ENCODE assay signal across 8 cellular contexts in the genomic region with DNA sequence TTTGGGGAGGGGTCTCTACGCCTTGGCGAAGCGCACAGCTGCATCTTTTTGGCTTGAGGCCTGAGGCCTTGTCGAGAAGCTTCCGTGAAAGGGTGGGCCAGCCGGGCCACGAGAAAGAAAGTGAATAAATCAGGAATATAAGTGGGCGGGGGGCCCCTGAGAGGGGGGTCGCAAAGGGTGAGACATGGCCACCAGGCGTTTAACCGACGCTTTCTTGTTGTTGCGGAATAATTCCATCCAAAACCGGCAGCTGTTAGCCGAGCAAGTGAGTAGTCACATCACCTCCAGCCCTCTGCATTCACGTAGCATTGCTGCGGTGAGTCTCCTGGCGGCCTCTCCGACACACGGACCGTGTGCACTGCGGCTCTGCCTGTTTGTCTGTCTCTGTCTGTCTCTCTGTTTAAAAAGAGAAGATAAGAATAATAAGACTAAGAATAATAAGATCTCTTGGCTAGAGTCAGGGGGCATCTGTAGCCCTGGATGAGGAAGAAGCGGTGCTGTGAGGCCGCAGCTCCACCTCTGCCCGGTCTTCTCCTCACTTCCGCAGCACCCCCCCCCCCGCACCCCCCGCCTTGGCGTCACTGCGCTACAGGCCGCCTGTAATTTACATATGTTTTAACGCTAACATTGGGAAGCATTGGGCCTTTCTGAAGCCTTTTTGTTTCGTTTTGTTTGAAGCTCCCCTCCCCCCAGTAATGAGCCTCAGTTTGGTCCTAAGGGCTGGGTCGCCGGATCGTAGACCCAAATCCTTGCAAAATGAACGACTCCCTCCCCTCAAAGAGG. TPM values are rescaled to one million over a fixed set of nuclear protein-coding genes. Genes with fewer than 3 reads are reported as not detected.
DNase-seq lines count a peak whose midpoint lies in the region; ATAC-seq, FAIRE-seq and TF ChIP-seq lines count a peak whose summit lies in the region.

No MANE protein-coding gene starts in this region.

- H2AFZ ChIP-seq in H1 (ENCODE audit: low read length), result no peak overlapping the region

- H2BK12ac ChIP-seq in H1 (ENCODE audit: low read depth, low read length), result peak overlapping the region; percentile 77; the same call in 1 of the 2 replicates

- H3K4me3 ChIP-seq in H1 (ENCODE audit: extremely low read depth in 1 of 4, insufficient read depth in 2 of 4, low read depth in 3 of 4, low read length in 4 of 4), result peak overlapping the region; percentile 63 to 90 (median 82)
- H3K4me3 ChIP-seq in lung, result peak overlapping the region; percentile 98

- H3K9ac ChIP-seq in H1 (replicated peaks in 1 of 4; ENCODE audit: extremely low read depth in 1 of 4, low read depth in 3 of 4, low read length in 3 of 4), result peak overlapping the region; percentile 39 to 78 (median 67)

- H3K18ac ChIP-seq in H1 (ENCODE audit: extremely low read depth, low read length), result peak overlapping the region; percentile 95

- TF ChIP-seq EP300 in H1 (IDR thresholded peaks at IDR 0.05; ENCODE audit: borderline replicate concordance in 1 of 2, low read depth in 2 of 2, low read length in 2 of 2), result peak in 1 of 2 experiments; percentile 55; a peak in 1 of 3 replicates

- H3K27ac ChIP-seq in H1 (ENCODE audit: low read depth, low read length), result peak overlapping the region; percentile 86
- H3K27ac ChIP-seq in lung (ENCODE audit: low read depth in 1 of 2, low read length in 1 of 2), result peak overlapping the region; percentile 95 to 98

- peak overlapping the region; percentile 93 for H3K56ac ChIP-seq in H1 (replicated peaks; ENCODE audit: insufficient read length, low read depth, low read length)

- H3K79me1 ChIP-seq in H1 (ENCODE audit: low read depth, low read length), result no peaks in the 10 kb centered on the region

- no peak overlapping the region for H3K23ac ChIP-seq in H1 (ENCODE audit: insufficient read length)

- H3K4me1 ChIP-seq in H1 (replicated peaks in 1 of 4; ENCODE audit: control insufficient read depth in 3 of 4, insufficient read depth in 4 of 4, low read length in 3 of 4) (peaks cover 9 to 10% (median 9%) of the 10 kb centered on the region in 4 experiments; a peak in 6 of 7 replicates), lung (ENCODE audit: control insufficient read depth in 2 of 2, insufficient read depth in 2 of 2, low read length in 2 of 2) (peaks cover 3 to 13% of the 10 kb centered on the region in 2 donors)

- H3K4me2 ChIP-seq in H1 (ENCODE audit: insufficient read depth in 1 of 2, low read depth in 2 of 2, low read length in 2 of 2), result peak overlapping the region; percentile 86 to 91

- peak overlapping the region; percentile 96 for H3K4ac ChIP-seq in H1 (replicated peaks; ENCODE audit: insufficient read length, low read depth, low read length)

- H4K8ac ChIP-seq in H1 (ENCODE audit: extremely low read depth, insufficient read depth, low read length), result peak overlapping the region; percentile 92

- peaks cover 22 to 55% of the 10 kb centered on the region in 2 experiments for H3K79me2 ChIP-seq in H1 (ENCODE audit: control insufficient read depth in 1 of 2, insufficient read depth in 2 of 2, low read length in 2 of 2)

- TF ChIP-seq CTCF in H1 (IDR thresholded peaks at IDR 0.05; ENCODE audit: control extremely low read depth in 1 of 3, insufficient read depth in 1 of 3, low read depth in 1 of 3, low read length in 3 of 3), result no peak
- no peak for TF ChIP-seq CTCF in lung (IDR thresholded peaks at IDR 0.05; ENCODE audit: control extremely low read depth, extremely low read depth)

- peak overlapping the region; percentile 98 for H2BK5ac ChIP-seq in H1 (ENCODE audit: low read depth, low read length)

- peaks cover 0 to 3% (median 0%) of the 10 kb centered on the region in 4 experiments; a peak in 1 of 8 replicates for H3K36me3 ChIP-seq in H1 (ENCODE audit: control insufficient read depth in 2 of 4, insufficient read depth in 4 of 4, low read length in 3 of 4)
- H3K36me3 ChIP-seq in lung (ENCODE audit: control insufficient read depth in 2 of 2, insufficient read depth in 2 of 2, low read length in 2 of 2), result no peaks in the 10 kb centered on the region

- H4K5ac ChIP-seq in H1 (ENCODE audit: insufficient read length, low read depth, low read length), result peak overlapping the region; percentile 92

- WGBS in H1 (ENCODE audit: extremely low coverage in 1 of 2, insufficient coverage in 1 of 2, insufficient read length in 1 of 2, insufficient replicate concordance in 2 of 2, low coverage in 1 of 2, low lambda C conversion rate in 2 of 2, missing lambda C conversion rate in 1 of 2), 2 experiments, result 4% methylated on average over 37 of the region's 37 CpGs; no CpG with 5 or more reads in 1 of the 2 experiments
- 0 to 1% methylated on average over 37 of the region's 37 CpGs for WGBS in lung, 2 donors

- peaks cover 19% of the 10 kb centered on the region for H3K23me2 ChIP-seq in H1 (ENCODE audit: low read depth, low read length)

- no peaks in the 10 kb centered on the region for H3K9me3 ChIP-seq in H1 (ENCODE audit: insufficient read depth in 2 of 2, low read depth in 1 of 2, low read length in 1 of 2)
- H3K9me3 ChIP-seq in lung (ENCODE audit: control insufficient read depth in 2 of 2, insufficient read depth in 1 of 2, low read length in 1 of 2), result no peaks in the 10 kb centered on the region

- 0 out of 2 replicates have a peak overlapping the region, but pooled peaks have one; percentile 77 for H2BK20ac ChIP-seq in H1 (ENCODE audit: low read length)

- H3K14ac ChIP-seq in H1 (ENCODE audit: insufficient read length), result no peak overlapping the region

- FAIRE-seq in H1 (lab: Jason Lieb, UNC), result no peak

- CTCF ChIA-PET in H1 (lab: Charles Lee; ENCODE audit: partially characterized antibody), result interaction anchor here (0.6 to 7.7 kb wide), 23 partner anchors 12 to 736 kb away, joined by 3 to 57 read pairs (median 4); no protein-coding TSS in a partner anchor

- peak overlapping the region; percentile 75; the same call in 1 of the 2 replicates for H2AK5ac ChIP-seq in H1 (ENCODE audit: low read depth, low read length)

- no peaks in the 10 kb centered on the region for H4K20me1 ChIP-seq in H1 (replicated peaks in 1 of 2; ENCODE audit: control insufficient read depth in 1 of 2, insufficient read depth in 2 of 2, low read length in 2 of 2)

- H2BK15ac ChIP-seq in H1 (ENCODE audit: low read length), result peak overlapping the region; percentile 97; the same call in 1 of the 2 replicates

- TF ChIP-seq RAD21 in H1 (IDR thresholded peaks at IDR 0.05 in 1 of 2, conservative IDR thresholded peaks at IDR 0.05 in 1 of 2; ENCODE audit: low read depth in 2 of 2, low read length in 2 of 2), result peak in 1 of 2 experiments; percentile 17; a peak in 2 of 4 replicates

- peak in 1 of 2 experiments; percentile 44; a peak in 1 of 3 replicates for TF ChIP-seq POLR2A in H1 (IDR thresholded peaks at IDR 0.05; ENCODE audit: control extremely low read depth in 1 of 2, low read depth in 2 of 2, low read length in 2 of 2)

- POLR2A ChIA-PET in H1 (lab: Charles Lee; ENCODE audit: partially characterized antibody), result interaction anchor here (0.6 to 11.7 kb wide), 30 partner anchors 9 to 381 kb away, joined by 3 to 242 read pairs (median 4); a partner anchor contains a TSS

- peak overlapping the region; percentile 58 for H2BK120ac ChIP-seq in H1 (replicated peaks; ENCODE audit: low read depth, low read length)

- peak overlapping the region; percentile 99 for H4K91ac ChIP-seq in H1 (replicated peaks; ENCODE audit: insufficient read length, low read length)

- ATAC-seq in HG02981 (IDR thresholded peaks at IDR 0.05; ENCODE audit: unreplicated experiment) (peak; percentile 39), lung (ENCODE audit: insufficient read depth, low FRiP score) (peak; percentile 37)

- H3K27me3 ChIP-seq in H1 (replicated peaks in 1 of 4; ENCODE audit: control insufficient read depth in 3 of 4, extremely low read depth in 1 of 4, insufficient read depth in 3 of 4, low read length in 3 of 4) (peaks cover 0 to 3% (median 0%) of the 10 kb centered on the region in 4 experiments; a peak in 2 of 7 replicates), lung (ENCODE audit: control insufficient read depth, insufficient read depth) (no peaks in the 10 kb centered on the region)

- peak; percentile 25 to 45 for DNase-seq in SHP77 (lab: John Stamatoyannopoulos, UW)
- DNase-seq in SHP77 treated with DMSO at 0.1 percent for 48 hours (lab: John Stamatoyannopoulos, UW), result no peak
- DNase-seq in NCI-H774 (lab: John Stamatoyannopoulos, UW), result peak; percentile 6
- DNase-seq in activated CD8-positive, alpha-beta memory T cell treated with anti-CD3 and anti-CD28 coated beads, Interleukin-2, amount 50 U/mL, for 4 hours, result peak; percentile 58
- DNase-seq in H1 (ENCODE audit: low read depth in 1 of 2, low spot score in 2 of 2), result peak; percentile 66 to 84
- DNase-seq in lung (ENCODE audit: low spot score), result peak; percentile 35
- peak; percentile 18 for DNase-seq in stimulated activated CD8-positive, alpha-beta memory T cell treated with anti-CD3 and anti-CD28 coated beads, Interleukin-4, amount 100 ng/mL, for 24 hours (ENCODE audit: low read depth)

TF ChIP-seq in H1, 55 proteins besides CTCF, POLR2A, EP300 and RAD21 (continues in another document):
- TF ChIP-seq RBBP5 (IDR thresholded peaks at IDR 0.05; ENCODE audit: borderline replicate concordance, low read depth, low read length), result 0 out of 2 replicates have a peak, but pooled peaks have one; percentile 19

RNA-seq across cellular contexts. Expression of a gene that starts 0.9 kb away (rescaled TPM):
- 61.6 and 64.4 TPM in 2 replicates for total RNA-seq in H1 (2021; fragmentation: NEBNext Ultra II Directional; extraction: Animal tissue kit (Norgen Biotek cat#: 25700))
- polyA plus RNA-seq in H1 (2011; rRNA removed), result 45.2 and 45.3 TPM in 2 replicates
- polyA plus RNA-seq in H1 (2011; cell fraction: cytosol; rRNA removed), result 87.2 TPM
- 65.1 TPM for polyA plus RNA-seq in H1 (2011; cell fraction: nucleus; rRNA removed)
- polyA plus RNA-seq in H1 (2012, experiment 1 of 2), result 67.7 to 88.0 TPM (median 78.0 TPM) in 4 replicates
- polyA plus RNA-seq in H1 (2012, experiment 2 of 2), result 9.0 TPM
- 60.8 TPM for polyA plus RNA-seq in H1 (2013, experiment 1 of 2)
- 50.5 TPM for polyA plus RNA-seq in H1 (2013, experiment 2 of 2)
- polyA minus RNA-seq in H1 (2011; rRNA and poly(A)+ RNA removed), result 45.0 and 48.5 TPM in 2 replicates
- 32.7 TPM for polyA minus RNA-seq in H1 (2011; cell fraction: cytosol; rRNA and poly(A)+ RNA removed)
- polyA minus RNA-seq in H1 (2011; cell fraction: nucleus; rRNA and poly(A)+ RNA removed), result 46.7 TPM
- 10 to 100 TPM; 51.9 to 85.2 TPM for total RNA-seq in lung
- 10 to 100 TPM; 37.1 to 42.0 TPM for polyA plus RNA-seq in lung

RNA-seq across cellular contexts. Expression of a gene that starts 40.6 kb away (rescaled TPM):
- 26.7 and 26.8 TPM in 2 replicates for total RNA-seq in H1 (2021; fragmentation: NEBNext Ultra II Directional; extraction: Animal tissue kit (Norgen Biotek cat#: 25700))
- polyA plus RNA-seq in H1 (2011; rRNA removed) (12.4 and 26.3 TPM in 2 replicates), lung (10 to 100 TPM; 36.4 to 46.0 TPM)
- 20.2 TPM for polyA plus RNA-seq in H1 (2011; cell fraction: cytosol; rRNA removed)
- polyA plus RNA-seq in H1 (2011; cell fraction: nucleus; rRNA removed), result 166 TPM
- polyA plus RNA-seq in H1 (2012, experiment 1 of 2), result 30.4 to 43.7 TPM (median 40.6 TPM) in 4 replicates
- 20.7 TPM for polyA plus RNA-seq in H1 (2012, experiment 2 of 2)
- 16.9 TPM for polyA plus RNA-seq in H1 (2013, experiment 1 of 2)
- polyA plus RNA-seq in H1 (2013, experiment 2 of 2), result 14.3 TPM
- 7.0 and 9.4 TPM in 2 replicates for polyA minus RNA-seq in H1 (2011; rRNA and poly(A)+ RNA removed)
- 9.7 TPM for polyA minus RNA-seq in H1 (2011; cell fraction: cytosol; rRNA and poly(A)+ RNA removed)
- 37.9 TPM for polyA minus RNA-seq in H1 (2011; cell fraction: nucleus; rRNA and poly(A)+ RNA removed)
- total RNA-seq in lung, result 10 to 100 TPM; 24.3 to 46.2 TPM
